ENCODE assay signal across 16 cellular contexts in the genomic region with DNA sequence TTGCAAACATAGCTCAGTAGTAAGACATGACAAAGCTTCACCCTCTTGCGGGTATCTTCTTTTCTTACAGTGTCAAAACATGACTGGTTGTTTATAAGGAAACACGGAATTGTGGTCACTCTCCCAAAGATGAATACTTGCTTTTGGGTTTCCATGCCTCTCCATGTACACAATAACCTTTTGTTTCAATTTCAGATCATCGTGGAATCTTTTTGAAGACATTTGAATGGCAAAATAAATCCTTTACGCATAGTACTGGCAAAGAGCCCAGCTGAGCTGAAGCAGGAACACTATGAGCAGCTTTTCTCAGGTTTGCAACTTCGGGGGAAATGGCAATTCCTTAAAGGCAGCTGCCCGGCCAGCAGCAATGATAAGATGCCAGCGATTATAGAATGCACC.
DNase-seq lines count a peak whose midpoint lies in the region; ATAC-seq and TF ChIP-seq lines count a peak whose summit lies in the region.
"Had no signal": no experiment of that assay in that cellular context is flagged by ENCODE, and none has a peak within 500 bp of the region (broad histone marks: within the 10 kb centered on the region; RNA-seq: fewer than 3 reads in every experiment).

No MANE protein-coding gene starts in this region.

- WGBS in mammary epithelial cell (ENCODE audit: low coverage, missing lambda C conversion rate): 4% methylated on average over 7 of the region's 7 CpGs

- no peak for ATAC-seq in CD4-positive, alpha-beta T cell (ENCODE audit: poor library complexity)
- ATAC-seq: activated T-cell treated with anti-CD3 and anti-CD28 coated beads, Interleukin-2, amount 50 U/mL, for 4 hours; GM12878; heart right ventricle had no signal

- no peaks in the 10 kb centered on the region for H3K36me3 Mint-ChIP-seq in brain
- H3K36me3 Mint-ChIP-seq in CD4-positive, alpha-beta T cell (ENCODE audit: low read depth): no peaks in the 10 kb centered on the region
- H3K36me3 Mint-ChIP-seq: activated CD4-positive, alpha-beta memory T cell treated with anti-CD3 and anti-CD28 coated beads for 36 hours; type B pancreatic cell had no signal

- no peaks in the 10 kb centered on the region for H4K20me1 ChIP-seq in mammary epithelial cell (ENCODE audit: insufficient read depth, low read length)

- H3K4me1 ChIP-seq in mammary epithelial cell (ENCODE audit: insufficient read depth, low read length): peaks cover 10% of the 10 kb centered on the region
- H3K4me1 ChIP-seq in breast epithelium: no peaks in the 10 kb centered on the region
- H3K4me1 ChIP-seq: heart right ventricle had no signal

- no peak for TF ChIP-seq CTCF in mammary epithelial cell (conservative IDR thresholded peaks at IDR 0.05 in 1 of 2, IDR thresholded peaks at IDR 0.05 in 1 of 2; ENCODE audit: extremely low read depth in 1 of 2, insufficient read depth in 1 of 2, low read depth in 1 of 2, low read length in 2 of 2)
- no peak for TF ChIP-seq CTCF in breast epithelium (IDR thresholded peaks at IDR 0.05)
- TF ChIP-seq CTCF in brain (conservative IDR thresholded peaks at IDR 0.05): no peak
- no peak for TF ChIP-seq CTCF in CD4-positive, alpha-beta T cell (IDR thresholded peaks at IDR 0.05)

- peaks cover 6% of the 10 kb centered on the region for H3K27me3 Mint-ChIP-seq in brain
- peaks cover 47% of the 10 kb centered on the region for H3K27me3 Mint-ChIP-seq in CD4-positive, alpha-beta T cell

- DNase-seq in mammary epithelial cell (peak; percentile 60), breast epithelium (ENCODE audit: low spot score in 2 of 2) (no peak), inferior parietal cortex (ENCODE audit: extremely low spot score) (peak; percentile 67), Kasumi-1 (lab: John Stamatoyannopoulos, UW) (no peak), NCI-H345 treated with DMSO at 0.1 percent for 48 hours (lab: John Stamatoyannopoulos, UW; ENCODE audit: unreplicated experiment) (no peak), GM19240 (ENCODE audit: insufficient read length, low spot score) (no peak)
- no peak for DNase-seq in CD4-positive, alpha-beta T cell
- DNase-seq: activated CD4-positive, alpha-beta memory T cell treated with anti-CD3 and anti-CD28 coated beads for 36 hours; activated T-cell treated with anti-CD3 and anti-CD28 coated beads, Interleukin-2, amount 50 U/mL, for 4 hours; H7; heart right ventricle had no signal

- no peaks in the 10 kb centered on the region for H3K36me3 ChIP-seq in mammary epithelial cell (ENCODE audit: insufficient read depth, low read length)
- H3K36me3 ChIP-seq in breast epithelium: no peaks in the 10 kb centered on the region
- H3K36me3 ChIP-seq: heart right ventricle had no signal

- H2AFZ ChIP-seq in mammary epithelial cell (ENCODE audit: low read depth, low read length): peak overlapping the region; percentile 30

- BruUV-seq in mammary epithelial cell (replicated peaks; lab: Mats Ljungman, UMichigan): no TSS peak

- intact Hi-C loops in mammary epithelial cell (cut with micrococcal nuclease) (no loop called here), breast epithelium (cut with DNase I; ENCODE audit: low total_unique reads) (no loop called here)
- intact Hi-C loops in CD4-positive, alpha-beta T cell (cut with DNase I, micrococcal nuclease): loop anchor here in 1 of 2 experiments (2.0 kb wide), 1 partner anchor 21 kb away; no protein-coding TSS in a partner anchor

- POLR2A ChIA-PET in CD4-positive, alpha-beta T cell (lab: Charles Lee): no interaction called here

- H3K4me1 Mint-ChIP-seq in brain: peaks cover 16% of the 10 kb centered on the region
- no peaks in the 10 kb centered on the region for H3K4me1 Mint-ChIP-seq in CD4-positive, alpha-beta T cell (ENCODE audit: low read depth)

- H3K4me2 ChIP-seq in mammary epithelial cell (ENCODE audit: insufficient read depth, low read depth, low read length): peak overlapping the region; percentile 28

- H3K27ac Mint-ChIP-seq in brain: peak overlapping the region in 3 of 5 experiments; percentile 46 to 56 (median 55)
- no peak overlapping the region for H3K27ac Mint-ChIP-seq in CD4-positive, alpha-beta T cell
- H3K27ac Mint-ChIP-seq: activated CD4-positive, alpha-beta memory T cell treated with anti-CD3 and anti-CD28 coated beads for 36 hours; activated naive CD8-positive, alpha-beta T cell; type B pancreatic cell had no signal

- H3K27ac ChIP-seq in mammary epithelial cell (ENCODE audit: insufficient read depth, low read depth, low read length): no peak overlapping the region
- H3K27ac ChIP-seq in breast epithelium: no peak overlapping the region
- no peak overlapping the region for H3K27ac ChIP-seq in CD4-positive, alpha-beta T cell (ENCODE audit: low read depth, low read length)
- H3K27ac ChIP-seq: A549, heart right ventricle had no signal

- dilution Hi-C loops in mammary epithelial cell (cut with HindIII; ENCODE audit: low sequenced_read_pairs): loop anchor here (10.0 kb wide), 1 partner anchor 263 kb away; no protein-coding TSS in a partner anchor

- peaks cover 3 to 20% (median 10%) of the 10 kb centered on the region in 5 experiments for H3K9me3 Mint-ChIP-seq in brain
- H3K9me3 Mint-ChIP-seq in CD4-positive, alpha-beta T cell: no peaks in the 10 kb centered on the region
- H3K9me3 Mint-ChIP-seq: activated CD4-positive, alpha-beta memory T cell treated with anti-CD3 and anti-CD28 coated beads for 36 hours; activated T-cell treated with anti-CD3 and anti-CD28 coated beads, Interleukin-2, amount 50 U/mL, for 4 hours; type B pancreatic cell had no signal

- no peaks in the 10 kb centered on the region for H3K79me2 ChIP-seq in mammary epithelial cell (ENCODE audit: insufficient read depth, low read length)

- H3K27me3 ChIP-seq in mammary epithelial cell (ENCODE audit: insufficient read depth, low read length): no peaks in the 10 kb centered on the region
- no peaks in the 10 kb centered on the region for H3K27me3 ChIP-seq in breast epithelium
- peaks cover 7% of the 10 kb centered on the region for H3K27me3 ChIP-seq in CD4-positive, alpha-beta T cell (ENCODE audit: control insufficient read depth, insufficient read depth, low read length)

- peak overlapping the region in 1 of 5 experiments; percentile 44 for H3K4me3 Mint-ChIP-seq in brain
- no peak overlapping the region for H3K4me3 Mint-ChIP-seq in CD4-positive, alpha-beta T cell
- H3K4me3 Mint-ChIP-seq: activated CD4-positive, alpha-beta memory T cell treated with anti-CD3 and anti-CD28 coated beads for 36 hours; activated naive CD8-positive, alpha-beta T cell; activated T-cell treated with anti-CD3 and anti-CD28 coated beads, Interleukin-2, amount 50 U/mL, for 4 hours; type B pancreatic cell had no signal

- H3K4me3 ChIP-seq in mammary epithelial cell (replicated peaks in 1 of 3; ENCODE audit: insufficient read depth in 1 of 3, low read depth in 2 of 3, low read length in 3 of 3) (no peak overlapping the region), breast epithelium (no peak overlapping the region)
- H3K4me3 ChIP-seq: A549, GM12878, heart right ventricle had no signal

- in situ Hi-C loops in mammary epithelial cell (cut with MboI; ENCODE audit: low sequenced_read_pairs in 2 of 2): loop anchor here in 1 of 2 donors (25.0 kb wide), 1 partner anchor 700 kb away; no protein-coding TSS in a partner anchor

- no peak for TF ChIP-seq POLR2A in breast epithelium (IDR thresholded peaks at IDR 0.05)

- CTCF ChIA-PET in mammary epithelial cell (lab: Charles Lee; ENCODE audit: low non-redundant PET): interaction anchor here (0.6 kb wide), 1 partner anchor 321 kb away, joined by 7 read pairs; no protein-coding TSS in a partner anchor
- CTCF ChIA-PET in CD4-positive, alpha-beta T cell (lab: Charles Lee): no interaction called here

- H3K9ac ChIP-seq in mammary epithelial cell (ENCODE audit: insufficient read depth, low read length): no peak overlapping the region

- no peaks in the 10 kb centered on the region for H3K9me3 ChIP-seq in mammary epithelial cell (replicated peaks; ENCODE audit: insufficient read depth, low read length)
- H3K9me3 ChIP-seq in breast epithelium: no peaks in the 10 kb centered on the region
- H3K9me3 ChIP-seq in CD4-positive, alpha-beta T cell (ENCODE audit: control insufficient read depth, low read length): no peaks in the 10 kb centered on the region

Comparison
In these comparisons a context has a peak if more than half of its experiments do, and no peak if none do; other contexts are left out.
1. DNase-seq: peak in mammary epithelial cell (single experiment) and inferior parietal cortex (single experiment); none in breast epithelium (0 of 2), Kasumi-1 (0 of 2), NCI-H345 treated with DMSO at 0.1 percent for 48 hours (single experiment), GM19240 (single experiment) and CD4-positive, alpha-beta T cell (0 of 10).